In genomic region chr12:2120982-2121758, GRCh38 we compare ENCODE assay signal across 1 cellular context.
TF ChIP-seq lines count a peak whose summit lies in the region.

No MANE protein-coding gene starts in this region.

TF ChIP-seq in IMR-90, 13 proteins besides CTCF, POLR2A, EP300 and RAD21 (continued from another document):
- TF ChIP-seq, protein P1, sequence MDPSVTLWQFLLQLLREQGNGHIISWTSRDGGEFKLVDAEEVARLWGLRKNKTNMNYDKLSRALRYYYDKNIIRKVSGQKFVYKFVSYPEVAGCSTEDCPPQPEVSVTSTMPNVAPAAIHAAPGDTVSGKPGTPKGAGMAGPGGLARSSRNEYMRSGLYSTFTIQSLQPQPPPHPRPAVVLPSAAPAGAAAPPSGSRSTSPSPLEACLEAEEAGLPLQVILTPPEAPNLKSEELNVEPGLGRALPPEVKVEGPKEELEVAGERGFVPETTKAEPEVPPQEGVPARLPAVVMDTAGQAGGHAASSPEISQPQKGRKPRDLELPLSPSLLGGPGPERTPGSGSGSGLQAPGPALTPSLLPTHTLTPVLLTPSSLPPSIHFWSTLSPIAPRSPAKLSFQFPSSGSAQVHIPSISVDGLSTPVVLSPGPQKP (IDR thresholded peaks at IDR 0.05; ENCODE audit: borderline replicate concordance, low read depth, low read length): no peak
- TF ChIP-seq RFX5 (IDR thresholded peaks at IDR 0.05; ENCODE audit: low read depth, low read length) (no peak), MXI1 (IDR thresholded peaks at IDR 0.05; ENCODE audit: borderline replicate concordance, low read depth, low read length) (no peak), NFE2L2 (IDR thresholded peaks at IDR 0.05; ENCODE audit: low read depth, low read length) (no peak), CHD1 (IDR thresholded peaks at IDR 0.05; ENCODE audit: low read depth, low read length) (no peak)
- TF ChIP-seq, protein P2, sequence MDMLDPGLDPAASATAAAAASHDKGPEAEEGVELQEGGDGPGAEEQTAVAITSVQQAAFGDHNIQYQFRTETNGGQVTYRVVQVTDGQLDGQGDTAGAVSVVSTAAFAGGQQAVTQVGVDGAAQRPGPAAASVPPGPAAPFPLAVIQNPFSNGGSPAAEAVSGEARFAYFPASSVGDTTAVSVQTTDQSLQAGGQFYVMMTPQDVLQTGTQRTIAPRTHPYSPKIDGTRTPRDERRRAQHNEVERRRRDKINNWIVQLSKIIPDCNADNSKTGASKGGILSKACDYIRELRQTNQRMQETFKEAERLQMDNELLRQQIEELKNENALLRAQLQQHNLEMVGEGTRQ (IDR thresholded peaks at IDR 0.05; ENCODE audit: low read depth, low read length): no peak
